Comparison of ENCODE assay signal across 8 cellular contexts in the genomic region with DNA sequence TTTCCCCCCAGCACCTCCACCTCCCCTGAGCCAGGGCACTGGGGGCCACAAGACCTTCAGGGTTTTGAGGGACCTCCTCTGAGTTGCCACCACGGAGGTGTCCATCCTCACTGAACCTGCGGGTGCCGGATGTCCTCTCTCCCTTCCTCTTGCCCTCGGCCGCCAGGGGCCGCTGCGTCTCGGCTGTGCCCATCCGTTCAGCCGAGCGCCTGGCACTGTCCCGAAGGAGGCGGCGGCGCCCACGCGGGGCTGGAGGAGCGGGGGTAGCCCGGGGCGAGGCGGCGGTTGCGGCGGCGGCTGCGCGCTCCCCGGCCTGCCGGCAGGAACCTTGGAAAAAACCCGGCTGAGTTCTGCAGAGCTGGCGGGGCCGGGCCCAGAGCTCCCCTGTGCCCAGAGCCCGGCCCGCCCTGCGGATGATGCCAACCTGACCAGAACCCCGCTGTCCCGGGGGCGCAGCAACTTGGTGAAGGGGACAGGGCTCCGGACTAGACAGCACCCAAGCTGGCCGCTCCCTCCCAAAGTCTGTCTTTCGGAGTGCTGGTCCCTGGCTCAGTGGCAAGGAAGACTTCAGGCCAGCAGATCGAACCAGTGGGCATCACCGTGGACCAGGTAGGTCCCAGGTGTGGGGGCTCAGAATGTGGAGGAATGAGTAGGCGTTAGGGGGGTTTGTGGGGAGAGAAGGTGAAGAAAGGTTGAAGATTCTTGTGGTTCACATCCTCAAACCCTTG. TPM values are rescaled to one million over a fixed set of nuclear protein-coding genes. Genes with fewer than 3 reads are reported as not detected.
DNase-seq lines count a peak whose midpoint lies in the region; ATAC-seq and TF ChIP-seq lines count a peak whose summit lies in the region.

No MANE protein-coding gene starts in this region.

- H3K9me3 ChIP-seq in IMR-90 (ENCODE audit: control insufficient read depth, insufficient read depth, low read length): no peaks in the 10 kb centered on the region
- no peaks in the 10 kb centered on the region for H3K9me3 ChIP-seq in testis

- no peak overlapping the region for H2BK20ac ChIP-seq in IMR-90 (ENCODE audit: low read depth, low read length)

- ATAC-seq in IMR-90 (ENCODE audit: low read depth) (peak; percentile 48), omental fat pad (ENCODE audit: low FRiP score) (peak; percentile 49), GM18867 (IDR thresholded peaks at IDR 0.05; ENCODE audit: unreplicated experiment) (no peak)

- H3K4ac ChIP-seq in IMR-90 (ENCODE audit: low read depth, low read length): 0 out of 2 replicates have a peak overlapping the region, but pooled peaks have one; percentile 51

- WGBS in IMR-90 (ENCODE audit: extremely low coverage in 2 of 2, insufficient read length in 1 of 2), 2 experiments: 32% methylated on average over 17 of the region's 44 CpGs; no CpG with 5 or more reads in 1 of the 2 experiments
- 13 to 33% methylated on average over 8 to 44 of the region's 44 CpGs for WGBS in testis, 2 donors

- BruUV-seq in IMR-90 (replicated peaks; lab: Mats Ljungman, UMichigan): no TSS peak

- no peaks in the 10 kb centered on the region for H3K79me1 ChIP-seq in IMR-90 (ENCODE audit: low read depth in 1 of 2, low read length in 2 of 2)

- H3K27me3 ChIP-seq in IMR-90 (ENCODE audit: control insufficient read depth, insufficient read depth, low read length) (peaks cover 6% of the 10 kb centered on the region; the same call in 1 of the 2 replicates), testis (no peaks in the 10 kb centered on the region)

- 0 out of 2 replicates have a peak overlapping the region, but pooled peaks have one; percentile 7 for H2BK120ac ChIP-seq in IMR-90 (ENCODE audit: low read depth, low read length)

- H3K14ac ChIP-seq in IMR-90 (replicated peaks; ENCODE audit: low read depth, low read length): peak overlapping the region; percentile 79; the same call in 1 of the 2 replicates

- no peak for TF ChIP-seq POLR2A in IMR-90 (IDR thresholded peaks at IDR 0.05; ENCODE audit: low read depth, low read length)
- no peak for TF ChIP-seq POLR2A in testis (IDR thresholded peaks at IDR 0.05)

- intact Hi-C loops in IMR-90 (cut with micrococcal nuclease) (loop anchor here (1.0 to 10.0 kb wide), 3 partner anchors 25 to 958 kb away; a partner anchor contains a TSS), testis (cut with DNase I; ENCODE audit: low total_unique reads) (loop anchor here (5.0 kb wide), 1 partner anchor 83 kb away; no protein-coding TSS in a partner anchor)

- H2AFZ ChIP-seq in IMR-90 (replicated peaks; ENCODE audit: low read length, poor library complexity): peak overlapping the region; percentile 95

- TF ChIP-seq CTCF in IMR-90 (conservative IDR thresholded peaks at IDR 0.05; ENCODE audit: low read depth, low read length) (peak; percentile 89), foreskin fibroblast (IDR thresholded peaks at IDR 0.05; ENCODE audit: low read depth, low read length) (peak; percentile 86), omental fat pad (IDR thresholded peaks at IDR 0.05) (peak in 1 of 3 donors; percentile 77), testis (IDR thresholded peaks at IDR 0.05) (peak; percentile 72 to 79 (median 77))

- DNase-seq in D341Med (ENCODE audit: low spot score) (peak; percentile 86), IMR-90 (peak; percentile 58), RPMI7951 (ENCODE audit: low read depth) (peak; percentile 76), foreskin fibroblast (peak; percentile 71 to 93), omental fat pad (ENCODE audit: low spot score) (peak; percentile 74), testis (peak; percentile 82)
- peak; percentile 68 for DNase-seq in activated T-helper 9 cell treated with anti-CD3 and anti-CD28 coated beads, Interleukin-2, amount 50 U/mL, for 16 hours (ENCODE audit: low read depth)

- no peak overlapping the region for H4K5ac ChIP-seq in IMR-90 (ENCODE audit: low read depth, low read length)

- no peak overlapping the region for H3K9ac ChIP-seq in IMR-90 (ENCODE audit: low read depth, low read length)

- H3K4me3 ChIP-seq in IMR-90 (ENCODE audit: insufficient read depth, low read depth, low read length) (no peak overlapping the region), foreskin fibroblast (ENCODE audit: low read depth in 1 of 2, low read length in 2 of 2) (peak overlapping the region in 1 of 2 donors; percentile 17), testis (peak overlapping the region in 1 of 2 donors; percentile 6)

- H3K23ac ChIP-seq in IMR-90 (ENCODE audit: low read depth, low read length): no peak overlapping the region; the same call in 1 of the 2 replicates

- no peak overlapping the region for H3K56ac ChIP-seq in IMR-90 (ENCODE audit: extremely low read depth, insufficient read depth, low read length)

- H3K27ac ChIP-seq in IMR-90 (ENCODE audit: insufficient read depth, low read length) (no peak overlapping the region), testis (no peak overlapping the region)

- H4K91ac ChIP-seq in IMR-90 (ENCODE audit: insufficient read depth, low read depth, low read length): no peak overlapping the region; the same call in 1 of the 2 replicates

- TF ChIP-seq RAD21 in IMR-90 (IDR thresholded peaks at IDR 0.05; ENCODE audit: low read length): peak; percentile 80

- no peaks in the 10 kb centered on the region for H4K20me1 ChIP-seq in IMR-90 (ENCODE audit: insufficient read depth, low read length)

- H2BK15ac ChIP-seq in IMR-90 (ENCODE audit: low read depth, low read length): no peak overlapping the region

- no peaks in the 10 kb centered on the region for H3K36me3 ChIP-seq in IMR-90 (ENCODE audit: control insufficient read depth, insufficient read depth, low read length)
- no peaks in the 10 kb centered on the region for H3K36me3 ChIP-seq in testis (ENCODE audit: low read depth, missing control alignments)

- CTCF ChIA-PET in IMR-90 (lab: Yijun Ruan, JAX): interaction anchor here (0.6 to 2.5 kb wide), 13 partner anchors 12 to 508 kb away, joined by 3 to 16 read pairs (median 4); no protein-coding TSS in a partner anchor

- no peak overlapping the region for H3K18ac ChIP-seq in IMR-90 (ENCODE audit: low read depth, low read length)

- no peak overlapping the region for H2BK5ac ChIP-seq in IMR-90 (ENCODE audit: low read depth, low read length, poor library complexity, severe bottlenecking)

- POLR2A ChIA-PET in IMR-90 (lab: Charles Lee; ENCODE audit: unreplicated experiment): no interaction called here

- peak overlapping the region; percentile 70 for H2AK9ac ChIP-seq in IMR-90 (replicated peaks; ENCODE audit: low read depth, low read length, poor library complexity)

- dilution Hi-C loops in IMR-90 (cut with HindIII; ENCODE audit: low sequenced_read_pairs, unreplicated experiment): no loop called here

- no peak overlapping the region; the same call in 1 of the 2 replicates for H3K4me2 ChIP-seq in IMR-90 (ENCODE audit: low read depth, low read length)

- H3K4me1 ChIP-seq in IMR-90 (ENCODE audit: control insufficient read depth, insufficient read depth, low read length) (peaks cover 9% of the 10 kb centered on the region), testis (peaks cover 29% of the 10 kb centered on the region)

- H4K8ac ChIP-seq in IMR-90 (ENCODE audit: low read depth in 2 of 2, low read length in 2 of 2): peak overlapping the region in 1 of 2 experiments; percentile 74; a peak in 1 of 4 replicates

- in situ Hi-C loops in IMR-90 (cut with MboI; ENCODE audit: low sequenced_read_pairs): loop anchor here (5.0 to 25.0 kb wide), 3 partner anchors 88 to 968 kb away; a partner anchor contains a TSS

- peak overlapping the region; percentile 26; the same call in 1 of the 2 replicates for H2AK5ac ChIP-seq in IMR-90 (ENCODE audit: low read depth, low read length)

- H3K9me1 ChIP-seq in IMR-90 (ENCODE audit: insufficient read depth, low read length): peaks cover 4% of the 10 kb centered on the region

TF ChIP-seq in IMR-90, 13 proteins besides CTCF, POLR2A, EP300 and RAD21 (continues in another document):
- TF ChIP-seq MAZ (IDR thresholded peaks at IDR 0.05; ENCODE audit: borderline replicate concordance, low read depth, low read length): peak; percentile 75; the same call in 1 of the 2 replicates
- TF ChIP-seq BHLHE40 (IDR thresholded peaks at IDR 0.05; ENCODE audit: low read depth, low read length): no peak
- TF ChIP-seq CEBPB (IDR thresholded peaks at IDR 0.05; ENCODE audit: low read depth, low read length): no peak
- TF ChIP-seq, protein P1, sequence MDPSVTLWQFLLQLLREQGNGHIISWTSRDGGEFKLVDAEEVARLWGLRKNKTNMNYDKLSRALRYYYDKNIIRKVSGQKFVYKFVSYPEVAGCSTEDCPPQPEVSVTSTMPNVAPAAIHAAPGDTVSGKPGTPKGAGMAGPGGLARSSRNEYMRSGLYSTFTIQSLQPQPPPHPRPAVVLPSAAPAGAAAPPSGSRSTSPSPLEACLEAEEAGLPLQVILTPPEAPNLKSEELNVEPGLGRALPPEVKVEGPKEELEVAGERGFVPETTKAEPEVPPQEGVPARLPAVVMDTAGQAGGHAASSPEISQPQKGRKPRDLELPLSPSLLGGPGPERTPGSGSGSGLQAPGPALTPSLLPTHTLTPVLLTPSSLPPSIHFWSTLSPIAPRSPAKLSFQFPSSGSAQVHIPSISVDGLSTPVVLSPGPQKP (IDR thresholded peaks at IDR 0.05; ENCODE audit: borderline replicate concordance, low read depth, low read length): no peak

RNA-seq across cellular contexts. Expression of a gene that starts 3.7 kb away (rescaled TPM):
- 1.4 and 1.8 TPM in 2 replicates for total RNA-seq in IMR-90 (2012; rRNA removed)
- polyA plus RNA-seq in IMR-90 (2012; rRNA removed): 2.4 and 2.8 TPM in 2 replicates
- 2.1 and 3.2 TPM in 2 replicates for polyA plus RNA-seq in IMR-90 (2012; cell fraction: cytosol; rRNA removed)
- 6.2 and 9.1 TPM in 2 replicates for polyA plus RNA-seq in IMR-90 (2012; cell fraction: nucleus; rRNA removed; ENCODE audit: low replicate concordance)
- total RNA-seq in RPMI7951 (2014; rRNA removed; shearing (Covaris generic)): 0.29 and 0.84 TPM in 2 replicates
- 1 to 10 TPM in 3 of 4 donors, under 1 TPM in 1; 0.63 to 1.7 (median 1.5) TPM for total RNA-seq in omental fat pad
- 10 to 100 TPM; 45.5 to 88.7 TPM for total RNA-seq in testis
- 69.5 TPM for polyA plus RNA-seq in testis (ENCODE audit: insufficient read depth, low read depth, low replicate concordance)

RNA-seq across cellular contexts. Expression of a gene that starts 11.9 kb away (rescaled TPM):
- total RNA-seq in IMR-90 (2012; rRNA removed) (699 and 764 TPM in 2 replicates), omental fat pad (100 to 1,000 TPM; 219 to 307 (median 299) TPM), testis (100 to 1,000 TPM; 191 to 294 TPM)
- polyA plus RNA-seq in IMR-90 (2012; rRNA removed) (839 and 1,049 TPM in 2 replicates), testis (ENCODE audit: insufficient read depth, low read depth, low replicate concordance) (225 TPM)
- 1,262 and 1,322 TPM in 2 replicates for polyA plus RNA-seq in IMR-90 (2012; cell fraction: cytosol; rRNA removed)
- 415 and 485 TPM in 2 replicates for polyA plus RNA-seq in IMR-90 (2012; cell fraction: nucleus; rRNA removed; ENCODE audit: low replicate concordance)
- total RNA-seq in RPMI7951 (2014; rRNA removed; shearing (Covaris generic)): 525 and 582 TPM in 2 replicates

RNA-seq across cellular contexts. Expression of a gene that starts 44.4 kb away (rescaled TPM):
- 33.9 and 36.7 TPM in 2 replicates for total RNA-seq in IMR-90 (2012; rRNA removed)
- 102 and 103 TPM in 2 replicates for polyA plus RNA-seq in IMR-90 (2012; rRNA removed)
- polyA plus RNA-seq in IMR-90 (2012; cell fraction: cytosol; rRNA removed): 69.6 and 70.1 TPM in 2 replicates
- 312 and 411 TPM in 2 replicates for polyA plus RNA-seq in IMR-90 (2012; cell fraction: nucleus; rRNA removed; ENCODE audit: low replicate concordance)
- total RNA-seq in RPMI7951 (2014; rRNA removed; shearing (Covaris generic)): 36.3 and 56.7 TPM in 2 replicates
- total RNA-seq in omental fat pad: 10 to 100 TPM; 21.7 to 47.1 (median 36.1) TPM
- 100 to 1,000 TPM; 240 to 245 TPM for total RNA-seq in testis
- polyA plus RNA-seq in testis (ENCODE audit: insufficient read depth, low read depth, low replicate concordance): 137 TPM

Comparison
In these comparisons a context has a peak if more than half of its experiments do, and no peak if none do; other contexts are left out.
1. RNA of a gene that starts 3.7 kb away (total RNA-seq): 45.5 to 88.7 TPM in testis; 1.4 to 1.8 TPM in IMR-90, 0.63 to 1.7 TPM in omental fat pad and 0.29 to 0.84 TPM in RPMI7951; every median in the first group is over 10 times any median in the second.
2. Peak in every context shown above with its lines, with median percentiles within 50 percentile points of each other: DNase-seq.